In the genomic region with DNA sequence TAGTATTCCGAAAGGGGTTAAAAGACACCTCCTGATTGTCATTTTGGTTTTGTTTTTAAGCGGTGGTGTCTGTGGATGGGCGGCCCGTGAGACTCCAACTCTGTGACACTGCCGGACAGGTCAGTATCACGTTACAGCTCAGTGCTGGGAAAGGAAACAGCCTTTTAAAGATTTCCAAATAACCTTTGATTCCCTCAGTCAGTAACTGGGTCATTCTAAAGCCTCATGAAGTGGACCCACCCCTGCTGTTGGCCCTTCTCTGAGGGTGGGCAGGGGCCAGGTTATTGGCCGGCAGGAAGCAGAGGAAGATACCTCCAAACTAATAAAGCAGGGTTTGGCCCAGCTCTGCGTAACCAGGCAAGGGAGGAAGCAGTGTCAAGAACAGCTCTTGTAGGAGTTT, we compare ENCODE assay signal across 12 cellular contexts. TPM values are rescaled to one million over a fixed set of nuclear protein-coding genes. Genes with fewer than 3 reads are reported as not detected.
DNase-seq lines count a peak whose midpoint lies in the region; ATAC-seq and TF ChIP-seq lines count a peak whose summit lies in the region.
"Had no signal": no experiment of that assay in that cellular context is flagged by ENCODE, and none has a peak within 500 bp of the region (broad histone marks: within the 10 kb centered on the region; RNA-seq: fewer than 3 reads in every experiment).

No MANE protein-coding gene starts in this region.

- peaks cover 41% of the 10 kb centered on the region for H3K36me3 Mint-ChIP-seq in nephron progenitor cell (ENCODE audit: low read depth)

- peaks cover 8% of the 10 kb centered on the region for H3K4me1 ChIP-seq in ectodermal cell (ENCODE audit: control insufficient read depth, insufficient read depth, low read length)
- peaks cover 26% of the 10 kb centered on the region for H3K4me1 ChIP-seq in testis

- WGBS in ectodermal cell, 2 experiments: 56 to 58% methylated on average over 8 of the region's 8 CpGs
- WGBS in testis, 2 donors: 54 to 67% methylated on average over 8 of the region's 8 CpGs

- DNase-seq in nephron progenitor cell (peak; percentile 41), testis (peak; percentile 47), NCI-H774 (lab: John Stamatoyannopoulos, UW) (no peak)
- DNase-seq: activated T-cell treated with anti-CD3 and anti-CD28 coated beads, Interleukin-2, amount 50 U/mL, for 1 hour; cortex of kidney; DMS79 treated with DMSO at 0.1 percent for 48 hours; NCI-H1436 treated with DMSO at 0.1 percent for 48 hours had no signal

- ATAC-seq in GM18517 (IDR thresholded peaks at IDR 0.05; ENCODE audit: unreplicated experiment) (no peak), GM18868 (IDR thresholded peaks at IDR 0.05; ENCODE audit: unreplicated experiment) (no peak), HG03442 (IDR thresholded peaks at IDR 0.05; ENCODE audit: unreplicated experiment) (no peak)

- H3K36me3 ChIP-seq in ectodermal cell (ENCODE audit: control insufficient read depth, insufficient read depth, low read length): peaks cover 7% of the 10 kb centered on the region
- H3K36me3 ChIP-seq in testis (ENCODE audit: low read depth, missing control alignments): no peaks in the 10 kb centered on the region

- H3K4me1 Mint-ChIP-seq in nephron progenitor cell: peaks cover 62% of the 10 kb centered on the region

- no peaks in the 10 kb centered on the region for H3K9me3 ChIP-seq in ectodermal cell (ENCODE audit: control insufficient read depth, low read length)
- no peaks in the 10 kb centered on the region for H3K9me3 ChIP-seq in testis

- H3K27me3 ChIP-seq in ectodermal cell (ENCODE audit: control insufficient read depth, insufficient read depth, low read length, poor library complexity, severe bottlenecking): peaks cover 4% of the 10 kb centered on the region
- no peaks in the 10 kb centered on the region for H3K27me3 ChIP-seq in testis

- TF ChIP-seq CTCF in VCaP (conservative IDR thresholded peaks at IDR 0.05) (no peak), nephron progenitor cell (IDR thresholded peaks at IDR 0.05) (no peak), testis (IDR thresholded peaks at IDR 0.05) (no peak)

- peak overlapping the region; percentile 92 for H3K27ac Mint-ChIP-seq in nephron progenitor cell

- H3K27ac ChIP-seq in VCaP (peak overlapping the region; percentile 90), ectodermal cell (ENCODE audit: insufficient read depth, low read depth, low read length, poor library complexity, severe bottlenecking) (no peak overlapping the region), testis (peak overlapping the region; percentile 84 to 88)

- peak overlapping the region; percentile 62 for H3K4me3 ChIP-seq in ectodermal cell (ENCODE audit: insufficient read depth, low read depth, low read length)
- H3K4me3 ChIP-seq in testis: peak overlapping the region in 1 of 2 donors; percentile 83

- H3K9me3 Mint-ChIP-seq in nephron progenitor cell: no peaks in the 10 kb centered on the region

- TF ChIP-seq POLR2A in testis (IDR thresholded peaks at IDR 0.05): no peak

- H3K27me3 Mint-ChIP-seq in nephron progenitor cell (ENCODE audit: low read depth, poor library complexity): peaks cover 9% of the 10 kb centered on the region

- H3K4me3 Mint-ChIP-seq in nephron progenitor cell: peak overlapping the region; percentile 98

- intact Hi-C loops in testis (cut with DNase I; ENCODE audit: low total_unique reads): loop anchor here (10.0 kb wide), 1 partner anchor 487 kb away; no protein-coding TSS in a partner anchor

RNA-seq across cellular contexts. Expression of gene RHOU, which starts 2.3 kb away (rescaled TPM):
- polyA plus RNA-seq in ectodermal cell (2013, experiment 1 of 4): 43.9 TPM
- 55.8 TPM for polyA plus RNA-seq in ectodermal cell (2013, experiment 2 of 4)
- polyA plus RNA-seq in ectodermal cell (2013, experiment 3 of 4): 43.1 TPM
- polyA plus RNA-seq in ectodermal cell (2013, experiment 4 of 4): 43.3 TPM
- 10 to 100 TPM; 31.0 to 33.6 TPM for total RNA-seq in testis
- polyA plus RNA-seq in testis (ENCODE audit: insufficient read depth, low read depth, low replicate concordance): 32.6 TPM
